In genomic region chr19:9865732-9866627, GRCh38 we compare ENCODE assay signal across 11 cellular contexts. TPM values are rescaled to one million over a fixed set of nuclear protein-coding genes. Genes with fewer than 3 reads are reported as not detected.
DNase-seq lines count a peak whose midpoint lies in the region; ATAC-seq, FAIRE-seq and TF ChIP-seq lines count a peak whose summit lies in the region.
"Had no signal": no experiment of that assay in that cellular context is flagged by ENCODE, and none has a peak within 500 bp of the region (broad histone marks: within the 10 kb centered on the region; RNA-seq: fewer than 3 reads in every experiment).

No MANE protein-coding gene starts in this region.

- peaks cover 5% of the 10 kb centered on the region; the same call in 2 of the 3 replicates for H3K4me1 Mint-ChIP-seq in GM23338
- H3K4me1 Mint-ChIP-seq in T-helper 2 cell treated with Interferon-gamma antibody and Interleukin-4, amounts not matched to agents 5 μg/mL and 100 μg/mL, for 36 hours (ENCODE audit: low read depth) = peaks cover 49% of the 10 kb centered on the region

- FAIRE-seq in GM19239 (lab: Jason Lieb, UNC) = no peak

- H3K4me1 ChIP-seq in BLaER1 = peaks cover 12% of the 10 kb centered on the region
- H3K4me1 ChIP-seq in GM23338 (ENCODE audit: insufficient read depth) = peaks cover 11% of the 10 kb centered on the region; the same call in 1 of the 2 replicates
- H3K4me1 ChIP-seq in iPS-20b (ENCODE audit: insufficient read depth, low read length) = peaks cover 4% of the 10 kb centered on the region; the same call in 1 of the 2 replicates
- H3K4me1 ChIP-seq: stomach had no signal

- H3K27me3 Mint-ChIP-seq in GM23338 (ENCODE audit: insufficient read depth, low read depth, poor library complexity) = peaks cover 16% of the 10 kb centered on the region
- H3K27me3 Mint-ChIP-seq in T-helper 2 cell treated with Interferon-gamma antibody and Interleukin-4, amounts not matched to agents 5 μg/mL and 100 μg/mL, for 36 hours (ENCODE audit: low read depth) = no peaks in the 10 kb centered on the region

- H2AFZ ChIP-seq in GM23338 = no peak overlapping the region

- H3K36me3 Mint-ChIP-seq in GM23338 (ENCODE audit: low read depth) = peaks cover 2% of the 10 kb centered on the region; the same call in 1 of the 3 replicates
- H3K36me3 Mint-ChIP-seq in T-helper 2 cell treated with Interferon-gamma antibody and Interleukin-4, amounts not matched to agents 5 μg/mL and 100 μg/mL, for 36 hours (ENCODE audit: low read depth) = no peaks in the 10 kb centered on the region

- no peak overlapping the region for H3K4me3 Mint-ChIP-seq in GM23338
- peak overlapping the region; percentile 72 for H3K4me3 Mint-ChIP-seq in T-helper 2 cell treated with Interferon-gamma antibody and Interleukin-4, amounts not matched to agents 5 μg/mL and 100 μg/mL, for 36 hours

- H3K9me3 ChIP-seq in BLaER1 (no peaks in the 10 kb centered on the region), iPS-20b (ENCODE audit: insufficient read depth, low read depth, low read length) (no peaks in the 10 kb centered on the region)
- H3K9me3 ChIP-seq: stomach had no signal

- 0 out of 2 replicates have a peak, but pooled peaks cover 6% of the 10 kb centered on the region for H3F3A ChIP-seq in GM23338 (replicated peaks; ENCODE audit: low read depth)

- H4K20me1 ChIP-seq in BLaER1 (no peaks in the 10 kb centered on the region), GM23338 (replicated peaks; ENCODE audit: insufficient read depth) (peaks cover 9% of the 10 kb centered on the region)

- no peaks in the 10 kb centered on the region for H3K9me2 ChIP-seq in GM23338 (ENCODE audit: insufficient read depth)

- H3K9ac ChIP-seq in BLaER1 (no peak overlapping the region), iPS-20b (ENCODE audit: low read depth, low read length) (peak overlapping the region; percentile 34; the same call in 1 of the 2 replicates)

- H3K27ac Mint-ChIP-seq in GM23338 = peak overlapping the region; percentile 44; the same call in 1 of the 2 replicates
- peak overlapping the region; percentile 46 for H3K27ac Mint-ChIP-seq in T-helper 2 cell treated with Interferon-gamma antibody and Interleukin-4, amounts not matched to agents 5 μg/mL and 100 μg/mL, for 36 hours

- H3K36me3 ChIP-seq in BLaER1 (no peaks in the 10 kb centered on the region), GM23338 (ENCODE audit: insufficient read depth) (no peaks in the 10 kb centered on the region), iPS-20b (ENCODE audit: insufficient read depth, low read depth, low read length) (no peaks in the 10 kb centered on the region)
- H3K36me3 ChIP-seq: stomach had no signal

- peak; percentile 34 for ATAC-seq in GM23338
- no peak for ATAC-seq in HG03196 (IDR thresholded peaks at IDR 0.05; ENCODE audit: unreplicated experiment)

- H3K4me3 ChIP-seq in BLaER1 (no peak overlapping the region), GM23338 (peak overlapping the region; percentile 27; the same call in 1 of the 2 replicates), iPS-20b (ENCODE audit: low read length) (peak overlapping the region; percentile 37; the same call in 1 of the 2 replicates)
- H3K4me3 ChIP-seq: stomach had no signal

- DNase-seq in GM23338 (ENCODE audit: low spot score) (peak; percentile 68), retina (no peak), SKM-1 (lab: John Stamatoyannopoulos, UW; ENCODE audit: unreplicated experiment) (no peak), GM19239 (ENCODE audit: insufficient read length, low spot score) (no peak)
- DNase-seq in T-helper 2 cell treated with Interferon-gamma antibody and Interleukin-4, amounts not matched to agents 5 μg/mL and 100 μg/mL, for 36 hours (ENCODE audit: low spot score) = no peak
- DNase-seq: NCI-H446, stomach had no signal

- no peaks in the 10 kb centered on the region for H3K9me3 Mint-ChIP-seq in GM23338
- H3K9me3 Mint-ChIP-seq in T-helper 2 cell treated with Interferon-gamma antibody and Interleukin-4, amounts not matched to agents 5 μg/mL and 100 μg/mL, for 36 hours = no peaks in the 10 kb centered on the region

- H3K27me3 ChIP-seq in BLaER1 (no peaks in the 10 kb centered on the region), GM23338 (ENCODE audit: insufficient read depth) (no peaks in the 10 kb centered on the region), iPS-20b (ENCODE audit: insufficient read depth, low read length) (no peaks in the 10 kb centered on the region)
- H3K27me3 ChIP-seq: stomach had no signal

- no peaks in the 10 kb centered on the region; the same call in 1 of the 2 replicates for H3K79me2 ChIP-seq in GM23338 (replicated peaks; ENCODE audit: insufficient read depth)

- no peak for TF ChIP-seq CTCF in GM23338 (conservative IDR thresholded peaks at IDR 0.05; ENCODE audit: low read depth in 2 of 2)

- H3K27ac ChIP-seq in BLaER1 (no peak overlapping the region), GM23338 (ENCODE audit: low read depth) (peak overlapping the region; percentile 53; the same call in 1 of the 2 replicates), iPS-20b (ENCODE audit: low read length) (no peak overlapping the region)
- H3K27ac ChIP-seq: C4-2B, stomach had no signal

- H3K4me2 ChIP-seq in BLaER1 (peak overlapping the region; percentile 39), GM23338 (peak overlapping the region; percentile 52; the same call in 1 of the 2 replicates)

TF ChIP-seq in GM23338, 12 proteins besides CTCF, POLR2A, EP300 and RAD21 (continues in another document):
- no peak for TF ChIP-seq STAT1 (IDR thresholded peaks at IDR 0.05; ENCODE audit: unreplicated experiment)
- TF ChIP-seq ZNF114 (CRISPR knock-in tag; IDR thresholded peaks at IDR 0.05) = no peak
- TF ChIP-seq NANOG (IDR thresholded peaks at IDR 0.05; ENCODE audit: borderline replicate concordance) = no peak
- no peak for TF ChIP-seq EZH2phosphoT487 (IDR thresholded peaks at IDR 0.05; ENCODE audit: unreplicated experiment)
- TF ChIP-seq ZNF331 (CRISPR knock-in tag; IDR thresholded peaks at IDR 0.05; ENCODE audit: low read depth) = no peak
- TF ChIP-seq, protein P1, sequence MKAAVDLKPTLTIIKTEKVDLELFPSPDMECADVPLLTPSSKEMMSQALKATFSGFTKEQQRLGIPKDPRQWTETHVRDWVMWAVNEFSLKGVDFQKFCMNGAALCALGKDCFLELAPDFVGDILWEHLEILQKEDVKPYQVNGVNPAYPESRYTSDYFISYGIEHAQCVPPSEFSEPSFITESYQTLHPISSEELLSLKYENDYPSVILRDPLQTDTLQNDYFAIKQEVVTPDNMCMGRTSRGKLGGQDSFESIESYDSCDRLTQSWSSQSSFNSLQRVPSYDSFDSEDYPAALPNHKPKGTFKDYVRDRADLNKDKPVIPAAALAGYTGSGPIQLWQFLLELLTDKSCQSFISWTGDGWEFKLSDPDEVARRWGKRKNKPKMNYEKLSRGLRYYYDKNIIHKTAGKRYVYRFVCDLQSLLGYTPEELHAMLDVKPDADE (IDR thresholded peaks at IDR 0.05) = no peak
- no peak for TF ChIP-seq CREB1 (CRISPR knock-in tag; IDR thresholded peaks at IDR 0.05; ENCODE audit: low read depth)
- no peak for TF ChIP-seq JUNB (IDR thresholded peaks at IDR 0.05; ENCODE audit: unreplicated experiment)

RNA-seq across cellular contexts. Expression of gene PIN1, which starts 30.9 kb away (rescaled TPM):
- 102 and 127 TPM in 2 replicates for total RNA-seq in GM23338 (2014; rRNA removed; shearing (Covaris generic))
- polyA plus RNA-seq in GM23338 (2016; fragmentation: Nextera tagmentation; extraction: Ambion mirVana) = 112 and 127 TPM in 2 replicates

RNA-seq across cellular contexts. Expression of gene UBL5, which starts 38.3 kb away (rescaled TPM):
- 304 and 484 TPM in 2 replicates for total RNA-seq in GM23338 (2014; rRNA removed; shearing (Covaris generic))
- polyA plus RNA-seq in GM23338 (2016; fragmentation: Nextera tagmentation; extraction: Ambion mirVana) = 1,371 and 1,518 TPM in 2 replicates

RNA-seq across cellular contexts. Expression of gene FBXL12, which starts 47.1 kb away (rescaled TPM):
- 25.4 and 32.8 TPM in 2 replicates for total RNA-seq in GM23338 (2014; rRNA removed; shearing (Covaris generic))
- polyA plus RNA-seq in GM23338 (2016; fragmentation: Nextera tagmentation; extraction: Ambion mirVana) = 23.5 and 24.1 TPM in 2 replicates
